In the genomic region with DNA sequence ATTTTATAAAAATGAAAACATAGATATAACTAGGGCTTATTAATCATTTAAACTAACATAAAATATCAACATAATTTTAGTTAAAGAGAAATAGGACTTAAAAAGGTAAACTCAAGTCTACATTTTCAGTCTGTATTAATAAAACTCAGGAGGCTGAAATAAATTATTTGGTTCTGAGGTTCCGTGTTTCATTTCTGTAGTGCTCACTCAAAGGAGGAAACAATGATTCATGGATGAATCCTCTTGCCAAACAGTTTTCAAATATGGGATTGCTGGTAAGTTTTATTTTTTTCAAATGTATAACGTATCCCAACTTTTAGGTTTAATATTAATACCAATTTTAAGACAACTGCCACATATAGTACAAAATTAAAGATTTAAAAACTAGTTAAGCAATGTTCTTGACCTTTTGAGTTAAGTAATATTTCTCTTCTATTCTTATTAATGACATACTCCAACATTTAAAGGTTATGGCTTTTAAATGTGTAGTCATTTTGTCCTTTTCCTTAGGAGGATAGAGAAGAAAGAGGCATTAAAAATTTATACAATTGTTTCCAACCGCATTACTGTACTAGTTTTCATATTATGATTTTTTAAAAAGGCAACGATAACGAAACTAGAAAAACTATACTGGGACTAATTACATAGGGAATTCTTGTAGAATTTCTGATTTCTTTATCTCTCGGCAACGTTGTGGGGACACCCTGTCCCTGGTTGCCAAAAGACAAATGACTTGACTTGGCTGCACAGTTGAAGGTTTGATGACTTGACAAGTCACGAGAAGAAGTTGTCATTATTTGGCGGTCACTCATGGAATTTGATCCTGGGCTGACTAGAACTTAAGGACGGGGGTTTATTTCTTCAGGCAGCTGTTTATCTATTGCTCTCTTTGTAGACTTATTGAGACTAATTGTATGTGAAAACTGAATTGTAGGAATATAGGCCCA, we compare ENCODE assay signal across 8 cellular contexts.
DNase-seq lines count a peak whose midpoint lies in the region; ATAC-seq and TF ChIP-seq lines count a peak whose summit lies in the region.

No MANE protein-coding gene starts in this region.

- intact Hi-C loops in OCI-LY7 (cut with micrococcal nuclease; ENCODE audit: unreplicated experiment) = no loop called here

- no peaks in the 10 kb centered on the region for H3K79me2 ChIP-seq in OCI-LY7 (ENCODE audit: insufficient read depth, low read depth, low read length)

- H3K9ac ChIP-seq in BLaER1 = no peak overlapping the region

- H4K20me1 ChIP-seq in BLaER1 (0 out of 2 replicates have a peak, but pooled peaks cover 6% of the 10 kb centered on the region), OCI-LY7 (ENCODE audit: insufficient read depth, low read length) (no peaks in the 10 kb centered on the region)

- H3K4me1 ChIP-seq in BLaER1 (peaks cover 15% of the 10 kb centered on the region), OCI-LY7 (ENCODE audit: insufficient read depth, low read length, poor library complexity, severe bottlenecking) (peaks cover 12% of the 10 kb centered on the region)

- H3K4me2 ChIP-seq in BLaER1 (peak overlapping the region; percentile 77; the same call in 1 of the 2 replicates), OCI-LY7 (ENCODE audit: low read length) (peak overlapping the region; percentile 78)

- ATAC-seq in omental fat pad (ENCODE audit: low FRiP score) (peak; percentile 45), GM21717 (IDR thresholded peaks at IDR 0.05; ENCODE audit: unreplicated experiment) (no peak), HG03196 (IDR thresholded peaks at IDR 0.05; ENCODE audit: unreplicated experiment) (no peak), GM18502 (IDR thresholded peaks at IDR 0.05; ENCODE audit: poor library complexity, unreplicated experiment) (no peak)

- H3K36me3 ChIP-seq in BLaER1 (peaks cover 75% of the 10 kb centered on the region), OCI-LY7 (ENCODE audit: insufficient read depth, low read length) (peaks cover 65% of the 10 kb centered on the region)

- no TSS peak for BruUV-seq in OCI-LY7 (replicated peaks; lab: Mats Ljungman, UMichigan)

- H3K27ac ChIP-seq in BLaER1 (peak overlapping the region; percentile 10; the same call in 1 of the 2 replicates), OCI-LY7 (ENCODE audit: low read depth, low read length, poor library complexity, severe bottlenecking) (peak overlapping the region; percentile 42)

- DNase-seq in OCI-LY7 (ENCODE audit: low spot score) = no peak
- peak; percentile 51 for DNase-seq in epithelial cell of esophagus (ENCODE audit: low read depth)
- DNase-seq in omental fat pad (ENCODE audit: low spot score) = no peak
- no peak for DNase-seq in GOT3 (lab: John Stamatoyannopoulos, UW)

- no peaks in the 10 kb centered on the region for H3K9me2 ChIP-seq in OCI-LY7 (ENCODE audit: insufficient read depth, low read length)

- no peaks in the 10 kb centered on the region for H3K9me3 ChIP-seq in BLaER1
- H3K9me3 ChIP-seq in OCI-LY7 (ENCODE audit: low read length) = no peaks in the 10 kb centered on the region

- H3K4me3 ChIP-seq in BLaER1 (no peak overlapping the region), OCI-LY7 (ENCODE audit: low read depth, low read length, poor library complexity, severe bottlenecking) (no peak overlapping the region), epithelial cell of esophagus (ENCODE audit: low read length) (peak overlapping the region; percentile 33)

- no peak overlapping the region for H2AFZ ChIP-seq in OCI-LY7 (ENCODE audit: low read length)

- TF ChIP-seq CTCF in OCI-LY7 (conservative IDR thresholded peaks at IDR 0.05; ENCODE audit: low read length) = no peak
- no peak for TF ChIP-seq CTCF in epithelial cell of esophagus (IDR thresholded peaks at IDR 0.05; ENCODE audit: insufficient read depth, low read depth, low read length, missing control alignments)
- TF ChIP-seq CTCF in omental fat pad (IDR thresholded peaks at IDR 0.05) = no peak

- no peaks in the 10 kb centered on the region for H3K27me3 ChIP-seq in BLaER1

- CTCF ChIA-PET in OCI-LY7 (lab: Charles Lee; ENCODE audit: unreplicated experiment) = no interaction called here

- POLR2A ChIA-PET in OCI-LY7 (lab: Charles Lee) = no interaction called here
